20 cellular contexts compared by ENCODE assay signal in the genomic region with DNA sequence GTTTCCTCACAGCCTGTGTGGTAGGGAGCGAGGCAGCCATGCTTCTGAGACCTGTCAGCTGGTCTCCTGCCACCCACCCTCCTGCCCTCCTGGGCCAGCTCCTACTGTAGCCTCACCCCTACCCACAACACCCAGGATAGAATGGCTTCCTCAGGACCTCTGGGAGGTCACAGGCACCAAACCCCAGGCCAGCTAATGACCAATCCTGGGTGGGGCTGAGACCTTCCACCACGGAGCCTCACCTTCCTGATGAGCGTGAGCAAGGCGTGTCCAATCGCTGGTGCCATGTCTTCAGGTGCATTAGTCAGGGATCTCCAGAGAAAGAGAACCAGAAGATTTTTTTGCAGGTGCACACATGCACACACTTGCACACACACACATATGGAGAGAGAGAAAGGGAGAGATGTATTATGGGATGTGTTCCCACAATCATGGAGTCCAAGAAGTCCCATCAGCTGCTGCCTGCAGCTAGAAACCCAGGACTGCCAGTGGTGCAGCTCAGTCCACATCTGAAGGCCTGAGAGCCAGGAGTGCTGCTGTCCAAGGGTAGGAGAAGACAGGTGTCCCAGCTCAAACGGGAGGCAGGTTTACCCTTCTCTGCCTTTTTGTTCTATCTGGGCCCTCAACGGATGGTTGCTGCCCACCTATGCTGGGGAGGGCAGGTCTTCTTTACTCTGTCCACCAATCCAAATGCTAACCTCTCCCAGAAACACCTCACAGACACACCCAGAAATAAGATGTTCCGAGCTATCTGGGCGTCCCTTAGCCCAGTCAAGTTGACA.
"Had no signal": no experiment of that assay in that cellular context is flagged by ENCODE, and none has a peak within 500 bp of the region (broad histone marks: within the 10 kb centered on the region; RNA-seq: fewer than 3 reads in every experiment).

No MANE protein-coding gene starts in this region.

- H3K9me3 Mint-ChIP-seq: activated naive CD8-positive, alpha-beta T cell treated with anti-CD3 and anti-CD28 coated beads, Interleukin-2, amount 50 U/mL, for 24 hours; activated T-cell treated with anti-CD3 and anti-CD28 coated beads, Interleukin-2, amount 50 U/mL, for 72 hours; naive thymus-derived CD8-positive, alpha-beta T cell had no signal

- H3K9ac ChIP-seq: neural progenitor cell had no signal

- H3K27me3 ChIP-seq: cardiac muscle cell, left lung, neural progenitor cell, right atrium auricular region had no signal

- H3K9me3 ChIP-seq: heart right ventricle, left lung, prostate gland, right atrium auricular region, tibial artery had no signal

- H3K4me1 Mint-ChIP-seq: activated naive CD8-positive, alpha-beta T cell treated with anti-CD3 and anti-CD28 coated beads, Interleukin-2, amount 50 U/mL, for 24 hours; mesothelial cell of epicardium; neural progenitor cell had no signal

- H3K27ac ChIP-seq: cardiac muscle cell, heart right ventricle, left lung, neural progenitor cell, prostate gland, right atrium auricular region, tibial artery had no signal

- H3K36me3 ChIP-seq: cardiac muscle cell, heart right ventricle, left lung, neural progenitor cell, prostate gland, right atrium auricular region, tibial artery had no signal

- H3K4me2 ChIP-seq: neural progenitor cell had no signal

- DNase-seq: activated CD8-positive, alpha-beta memory T cell treated with anti-CD3 and anti-CD28 coated beads, Interleukin-2, amount 50 U/mL, for 4 hours; activated gamma-delta T cell; activated naive CD4-positive, alpha-beta T cell treated with anti-CD3 and anti-CD28 coated beads, Interleukin-2, amount 50 U/mL, for 16 hours; activated naive CD8-positive, alpha-beta T cell treated with anti-CD3 and anti-CD28 coated beads, Interleukin-2, amount 50 U/mL, for 24 hours; activated T-cell treated with anti-CD3 and anti-CD28 coated beads, Interleukin-2, amount 50 U/mL, for 72 hours; heart right ventricle; naive thymus-derived CD8-positive, alpha-beta T cell; stimulated activated CD4-positive, alpha-beta T cell treated with anti-CD3 and anti-CD28 coated beads, Interleukin-12 subunit alpha, Interleukin-12 subunit beta, amount 100 ng/mL, for 4 hours; stimulated activated CD4-positive, alpha-beta T cell treated with anti-CD3 and anti-CD28 coated beads, Interleukin-4, amount 100 ng/mL, for 4 hours; stimulated activated naive CD8-positive, alpha-beta T cell treated with anti-CD3 and anti-CD28 coated beads, Interleukin-15, Interleukin-2, amounts not matched to agents 100 U/mL and 50 U/mL, for 24 hours; substantia nigra; T-helper 9 cell had no signal

- H3K4me3 ChIP-seq: cardiac muscle cell, heart right ventricle, left lung, neural progenitor cell, prostate gland, right atrium auricular region, tibial artery had no signal

- H3K4me1 ChIP-seq: prostate gland, tibial artery had no signal

- H3K27ac Mint-ChIP-seq: activated naive CD8-positive, alpha-beta T cell treated with anti-CD3 and anti-CD28 coated beads, Interleukin-2, amount 50 U/mL, for 24 hours; activated T-cell treated with anti-CD3 and anti-CD28 coated beads, Interleukin-2, amount 50 U/mL, for 72 hours; mesothelial cell of epicardium; neural progenitor cell had no signal

- H2AFZ ChIP-seq: neural progenitor cell had no signal

- H3K36me3 Mint-ChIP-seq: mesothelial cell of epicardium; naive thymus-derived CD8-positive, alpha-beta T cell had no signal

- FAIRE-seq: keratinocyte had no signal

- H3K4me3 Mint-ChIP-seq: activated naive CD8-positive, alpha-beta T cell treated with anti-CD3 and anti-CD28 coated beads, Interleukin-2, amount 50 U/mL, for 24 hours; activated T-cell treated with anti-CD3 and anti-CD28 coated beads, Interleukin-2, amount 50 U/mL, for 72 hours; mesothelial cell of epicardium; naive thymus-derived CD8-positive, alpha-beta T cell; neural progenitor cell had no signal
